ENCODE assay signal across 22 cellular contexts in the genomic region with DNA sequence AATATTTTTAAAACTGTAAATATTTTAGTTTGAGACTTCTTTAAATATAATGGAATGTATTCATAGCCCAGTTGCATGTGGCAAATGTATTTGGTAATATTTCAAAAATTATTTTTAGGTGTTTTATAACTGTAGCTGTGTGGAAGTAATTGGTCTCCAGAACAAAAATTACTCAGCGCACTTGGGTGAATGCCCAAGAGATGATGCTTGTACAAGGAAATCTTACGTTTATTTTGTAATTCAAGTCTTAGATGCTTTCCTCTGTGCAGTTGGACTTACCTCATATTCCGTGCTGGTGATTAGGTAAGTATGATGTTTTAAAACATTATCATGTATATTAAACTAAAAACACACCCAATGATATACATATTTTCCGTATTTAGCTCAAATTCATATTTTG.
DNase-seq lines count a peak whose midpoint lies in the region; ATAC-seq, FAIRE-seq and TF ChIP-seq lines count a peak whose summit lies in the region.
"Had no signal": no experiment of that assay in that cellular context is flagged by ENCODE, and none has a peak within 500 bp of the region (broad histone marks: within the 10 kb centered on the region; RNA-seq: fewer than 3 reads in every experiment).

No MANE protein-coding gene starts in this region.

- H3K9ac ChIP-seq in kidney (ENCODE audit: low read length in 2 of 2) = no peak overlapping the region
- H3K9ac ChIP-seq: BLaER1 had no signal

- H3K9me3 Mint-ChIP-seq in activated T-cell treated with anti-CD3 and anti-CD28 coated beads, Interleukin-2, amount 50 U/mL, for 72 hours = no peaks in the 10 kb centered on the region

- no peaks in the 10 kb centered on the region for H3K9me3 ChIP-seq in MG63
- no peaks in the 10 kb centered on the region for H3K9me3 ChIP-seq in kidney (ENCODE audit: control insufficient read depth in 1 of 2, low read length in 2 of 2)
- no peaks in the 10 kb centered on the region for H3K9me3 ChIP-seq in body of pancreas
- H3K9me3 ChIP-seq: BLaER1 had no signal

- H3K4me1 ChIP-seq in kidney (ENCODE audit: control insufficient read depth in 1 of 2, insufficient read depth in 1 of 2, low read depth in 1 of 2, low read length in 2 of 2) (no peaks in the 10 kb centered on the region), body of pancreas (no peaks in the 10 kb centered on the region)

- no peaks in the 10 kb centered on the region for H3K27me3 Mint-ChIP-seq in activated T-cell treated with anti-CD3 and anti-CD28 coated beads, Interleukin-2, amount 50 U/mL, for 72 hours (ENCODE audit: low read depth)

- intact Hi-C loops in kidney (cut with DNase I) (no loop called here), body of pancreas (cut with DNase I) (no loop called here)

- WGBS in body of pancreas, 2 donors = 60 to 76% methylated on average over 4 of the region's 4 CpGs

- H3K36me3 Mint-ChIP-seq in activated T-cell treated with anti-CD3 and anti-CD28 coated beads, Interleukin-2, amount 50 U/mL, for 72 hours (ENCODE audit: insufficient read depth in 2 of 2) = no peaks in the 10 kb centered on the region
- H3K36me3 Mint-ChIP-seq: CD8-positive, alpha-beta T cell had no signal

- H3K4me3 ChIP-seq in MG63 (no peak overlapping the region), choroid plexus epithelial cell (ENCODE audit: low read depth, low read length) (no peak overlapping the region), kidney (ENCODE audit: low read length in 2 of 2) (no peak overlapping the region), body of pancreas (no peak overlapping the region)
- H3K4me3 ChIP-seq: BLaER1 had no signal

- DNase-seq in DMS53 (lab: John Stamatoyannopoulos, UW) (peak; percentile 42), DMS53 treated with DMSO at 0.1 percent for 48 hours (lab: John Stamatoyannopoulos, UW; ENCODE audit: unreplicated experiment) (no peak), MG63 (peak; percentile 90), choroid plexus epithelial cell (ENCODE audit: low read depth) (peak; percentile 56), stromal cell of bone marrow (ENCODE audit: low read depth) (peak; percentile 9), kidney (no peak), body of pancreas (no peak)
- DNase-seq in activated T-cell treated with anti-CD3 and anti-CD28 coated beads, Interleukin-2, amount 50 U/mL, for 72 hours = no peak
- DNase-seq: CD8-positive, alpha-beta T cell; DND-41; NCI-H1092; NCI-H1694; NCI-H2107; NCI-H526 treated with DMSO at 0.1 percent for 48 hours; NK-92 treated with Interleukin-12 subunit alpha and Interleukin-12 subunit beta, amount 100 ng/mL, for 24 hours; RPMI8226; SIG-M5 had no signal

- H3K27ac ChIP-seq in kidney (ENCODE audit: low read depth in 2 of 2, low read length in 2 of 2) (no peak overlapping the region), body of pancreas (no peak overlapping the region)
- H3K27ac ChIP-seq: 22Rv1, BLaER1 had no signal

- H3K27me3 ChIP-seq in MG63 = no peaks in the 10 kb centered on the region
- no peaks in the 10 kb centered on the region for H3K27me3 ChIP-seq in body of pancreas
- H3K27me3 ChIP-seq: BLaER1 had no signal

- H3K36me3 ChIP-seq in MG63 = no peaks in the 10 kb centered on the region
- H3K36me3 ChIP-seq in kidney (ENCODE audit: control insufficient read depth in 1 of 2, insufficient read depth in 2 of 2, low read length in 2 of 2) = no peaks in the 10 kb centered on the region
- no peaks in the 10 kb centered on the region for H3K36me3 ChIP-seq in body of pancreas (replicated peaks in 1 of 2; ENCODE audit: insufficient read depth in 1 of 2, low read depth in 2 of 2)
- H3K36me3 ChIP-seq: BLaER1 had no signal

- no peak overlapping the region for H3K27ac Mint-ChIP-seq in activated T-cell treated with anti-CD3 and anti-CD28 coated beads, Interleukin-2, amount 50 U/mL, for 72 hours
- H3K27ac Mint-ChIP-seq: CD8-positive, alpha-beta T cell had no signal

- no peak overlapping the region for H3K4me3 Mint-ChIP-seq in activated T-cell treated with anti-CD3 and anti-CD28 coated beads, Interleukin-2, amount 50 U/mL, for 72 hours
- H3K4me3 Mint-ChIP-seq: CD8-positive, alpha-beta T cell had no signal

- no peak for ATAC-seq in activated T-cell treated with anti-CD3 and anti-CD28 coated beads, Interleukin-2, amount 50 U/mL, for 72 hours (replicated peaks in 1 of 2)
- no peak for ATAC-seq in body of pancreas
- ATAC-seq: CD8-positive, alpha-beta T cell had no signal

- TF ChIP-seq POLR2A in body of pancreas (IDR thresholded peaks at IDR 0.05) = no peak

- no peak for TF ChIP-seq CTCF in choroid plexus epithelial cell (conservative IDR thresholded peaks at IDR 0.05; ENCODE audit: low read depth, low read length)
- TF ChIP-seq CTCF in kidney (IDR thresholded peaks at IDR 0.05; ENCODE audit: borderline replicate concordance, extremely low read depth, insufficient read depth) = no peak
- TF ChIP-seq CTCF in body of pancreas (IDR thresholded peaks at IDR 0.05) = no peak

- H3K4me1 Mint-ChIP-seq in activated T-cell treated with anti-CD3 and anti-CD28 coated beads, Interleukin-2, amount 50 U/mL, for 72 hours (ENCODE audit: low read depth) = no peaks in the 10 kb centered on the region

- FAIRE-seq in kidney (lab: Jason Lieb, UNC) = no peak
- FAIRE-seq: D721Med, GM12892, H1 had no signal

Comparison
In these comparisons a context has a peak if more than half of its experiments do, and no peak if none do; other contexts are left out.
1. DNase-seq: peak in DMS53 (single experiment), MG63 (single experiment), choroid plexus epithelial cell (single experiment) and stromal cell of bone marrow (single experiment); none in DMS53 treated with DMSO at 0.1 percent for 48 hours (single experiment), activated T-cell treated with anti-CD3 and anti-CD28 coated beads, Interleukin-2, amount 50 U/mL, for 72 hours (0 of 2), kidney (single experiment) and body of pancreas (0 of 4).